8 cellular contexts compared by ENCODE assay signal in the genomic region with DNA sequence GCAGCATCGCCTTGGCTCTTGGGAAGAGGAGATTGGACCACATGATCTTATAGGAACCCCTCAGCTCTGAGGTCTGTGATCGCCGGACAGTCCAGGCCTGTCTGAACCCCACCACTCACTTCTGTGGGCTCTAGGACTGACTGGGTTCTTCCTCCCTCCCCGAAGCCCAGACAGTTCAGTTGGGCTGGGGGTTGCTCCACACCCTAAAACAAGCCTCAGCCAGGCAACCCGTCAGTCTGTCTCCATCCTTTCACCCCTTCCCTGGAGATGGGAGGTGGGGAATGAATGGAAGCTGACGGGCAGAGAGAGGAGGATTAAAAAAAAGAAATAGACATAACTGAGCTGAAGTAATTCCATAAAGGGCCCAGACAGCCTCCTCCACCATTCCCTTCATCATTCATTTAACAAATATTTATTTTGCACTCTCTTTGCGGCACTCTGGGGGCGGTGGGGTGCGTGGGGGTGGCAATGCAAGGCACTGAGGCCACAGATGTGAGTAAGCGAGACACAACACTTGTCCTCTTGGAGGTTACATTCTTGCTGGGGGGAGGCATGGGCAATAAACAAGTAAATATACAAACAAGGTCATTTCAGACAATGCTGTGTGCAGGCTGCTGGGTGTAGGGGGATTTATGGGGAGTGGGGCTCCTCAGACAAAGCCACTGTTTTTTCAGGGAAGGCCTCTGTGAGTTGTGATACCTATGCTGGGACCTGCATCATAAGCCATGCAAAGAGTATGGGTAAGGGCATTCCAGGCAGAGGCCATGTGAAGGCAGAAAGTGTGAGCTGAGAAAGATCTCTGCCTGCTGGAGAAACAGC. TPM values are rescaled to one million over a fixed set of nuclear protein-coding genes. Genes with fewer than 3 reads are reported as not detected.
DNase-seq lines count a peak whose midpoint lies in the region; ATAC-seq and TF ChIP-seq lines count a peak whose summit lies in the region.

No MANE protein-coding gene starts in this region.

- H3K9me3 ChIP-seq in heart right ventricle (no peaks in the 10 kb centered on the region), tibial nerve (no peaks in the 10 kb centered on the region), body of pancreas (no peaks in the 10 kb centered on the region)

- peaks cover 56% of the 10 kb centered on the region for H3K4me1 Mint-ChIP-seq in activated CD8-positive, alpha-beta T cell treated with anti-CD3 and anti-CD28 coated beads, Interleukin-2, amount 10 ng/mL, durations not matched to agents 7 days and 5 days (ENCODE audit: low read depth)

- POLR2A ChIA-PET in activated CD8-positive, alpha-beta T cell treated with anti-CD3 and anti-CD28 coated beads, Interleukin-2, amount 10 ng/mL, durations not matched to agents 7 days and 5 days (lab: Charles Lee): interaction anchor here (1.1 to 3.2 kb wide), 4 partner anchors 10 to 17 kb away, joined by 3 to 14 read pairs (median 6); no protein-coding TSS in a partner anchor

- peak overlapping the region; percentile 72 for H3K4me3 Mint-ChIP-seq in activated CD8-positive, alpha-beta T cell treated with anti-CD3 and anti-CD28 coated beads, Interleukin-2, amount 10 ng/mL, durations not matched to agents 7 days and 5 days

- CTCF ChIA-PET in activated CD8-positive, alpha-beta T cell treated with anti-CD3 and anti-CD28 coated beads, Interleukin-2, amount 10 ng/mL, durations not matched to agents 7 days and 5 days (lab: Charles Lee): interaction anchor here (2.5 to 10.3 kb wide), 2 partner anchors 15 to 16 kb away, joined by 12 to 930 read pairs; partner anchors contain the start of gene WNT10A

- H3K9me3 Mint-ChIP-seq in activated CD8-positive, alpha-beta T cell treated with anti-CD3 and anti-CD28 coated beads, Interleukin-2, amount 10 ng/mL, durations not matched to agents 7 days and 5 days (ENCODE audit: insufficient read depth): no peaks in the 10 kb centered on the region

- H3K27ac Mint-ChIP-seq in activated CD8-positive, alpha-beta T cell treated with anti-CD3 and anti-CD28 coated beads, Interleukin-2, amount 10 ng/mL, durations not matched to agents 7 days and 5 days: peak overlapping the region; percentile 76

- H3K4me1 ChIP-seq in heart right ventricle: peaks cover 8 to 43% (median 29%) of the 10 kb centered on the region in 9 donors
- H3K4me1 ChIP-seq in tibial nerve: peaks cover 0 to 47% (median 33%) of the 10 kb centered on the region in 4 donors
- peaks cover 37% of the 10 kb centered on the region for H3K4me1 ChIP-seq in body of pancreas

- TF ChIP-seq POLR2A in tibial nerve (IDR thresholded peaks at IDR 0.05) (no peak), body of pancreas (IDR thresholded peaks at IDR 0.05) (no peak)

- no peaks in the 10 kb centered on the region for H3K36me3 Mint-ChIP-seq in activated CD8-positive, alpha-beta T cell treated with anti-CD3 and anti-CD28 coated beads, Interleukin-2, amount 10 ng/mL, durations not matched to agents 7 days and 5 days (ENCODE audit: low read depth)

- DNase-seq in heart right ventricle (no peak), left cardiac atrium (no peak), islet precursor cell (peak; percentile 54), tibial nerve (ENCODE audit: low spot score in 2 of 2) (no peak), body of pancreas (no peak), sciatic nerve (ENCODE audit: low spot score) (no peak), HCEC 1CT (no peak)
- DNase-seq in activated CD8-positive, alpha-beta T cell treated with anti-CD3 and anti-CD28 coated beads, Interleukin-2, amount 10 ng/mL, durations not matched to agents 7 days and 5 days: no peak

- no peaks in the 10 kb centered on the region for H3K36me3 ChIP-seq in heart right ventricle
- H3K36me3 ChIP-seq in tibial nerve: no peaks in the 10 kb centered on the region
- no peaks in the 10 kb centered on the region for H3K36me3 ChIP-seq in body of pancreas (replicated peaks in 1 of 2; ENCODE audit: insufficient read depth in 1 of 2, low read depth in 2 of 2)

- TF ChIP-seq EP300 in tibial nerve (IDR thresholded peaks at IDR 0.05): no peak

- 30 to 36% methylated on average over 10 of the region's 10 CpGs for WGBS in heart right ventricle, 2 donors
- WGBS in tibial nerve, 2 donors: 34 to 35% methylated on average over 9 to 10 of the region's 10 CpGs
- 49 to 51% methylated on average over 7 to 10 of the region's 10 CpGs for WGBS in body of pancreas, 2 donors

- H3K4me3 ChIP-seq in heart right ventricle: peak overlapping the region in 9 of 10 donors; percentile 17 to 47 (median 36)
- H3K4me3 ChIP-seq in tibial nerve: peak overlapping the region; percentile 2 to 52 (median 28)
- H3K4me3 ChIP-seq in body of pancreas: no peak overlapping the region

- ATAC-seq in heart right ventricle: no peak
- no peak for ATAC-seq in left cardiac atrium
- ATAC-seq in activated CD8-positive, alpha-beta T cell treated with anti-CD3 and anti-CD28 coated beads, Interleukin-2, amount 10 ng/mL, durations not matched to agents 7 days and 5 days: no peak
- ATAC-seq in body of pancreas: no peak
- no peak for ATAC-seq in sciatic nerve

- H3K27me3 Mint-ChIP-seq in activated CD8-positive, alpha-beta T cell treated with anti-CD3 and anti-CD28 coated beads, Interleukin-2, amount 10 ng/mL, durations not matched to agents 7 days and 5 days (ENCODE audit: low read depth): peaks cover 55% of the 10 kb centered on the region

- intact Hi-C loops in heart right ventricle (cut with DNase I) (no loop called here), left cardiac atrium (cut with DNase I) (no loop called here), body of pancreas (cut with DNase I) (no loop called here), sciatic nerve (cut with DNase I) (no loop called here)

- peak overlapping the region in 1 of 10 donors; percentile 66 for H3K27ac ChIP-seq in heart right ventricle
- peak overlapping the region in 2 of 4 donors; percentile 27 to 63 for H3K27ac ChIP-seq in tibial nerve
- H3K27ac ChIP-seq in body of pancreas: no peak overlapping the region

- TF ChIP-seq CTCF in heart right ventricle (IDR thresholded peaks at IDR 0.05) (no peak), tibial nerve (IDR thresholded peaks at IDR 0.05) (no peak), body of pancreas (IDR thresholded peaks at IDR 0.05) (no peak)

- H3K27me3 ChIP-seq in heart right ventricle (peaks cover 32 to 80% (median 70%) of the 10 kb centered on the region in 7 donors), tibial nerve (peaks cover 0 to 56% of the 10 kb centered on the region in 2 donors), body of pancreas (peaks cover 4 to 22% of the 10 kb centered on the region in 2 donors)

RNA-seq across cellular contexts. Expression of gene WNT10A, which starts 12.9 kb away (rescaled TPM):
- total RNA-seq in heart right ventricle (under 1 TPM in 2 of 10 donors, not detected in 8; 0.28 to 0.56 TPM), left cardiac atrium (under 1 TPM in 1 of 2 donors, not detected in 1; 0.52 TPM), tibial nerve (1 to 10 TPM in 1 of 4 donors, under 1 TPM in 2, not detected in 1; 0.21 to 1.3 (median 0.39) TPM), body of pancreas (under 1 TPM in 1 of 2 donors, not detected in 1; 0.52 TPM), sciatic nerve (0.94 TPM)
- under 1 TPM; 0.01 to 0.07 TPM for polyA plus RNA-seq in heart right ventricle
- total RNA-seq in activated CD8-positive, alpha-beta T cell treated with anti-CD3 and anti-CD28 coated beads, Interleukin-2, amount 10 ng/mL, durations not matched to agents 7 days and 5 days: not detected

RNA-seq across cellular contexts. Expression of gene WNT6, which starts 34.0 kb away (rescaled TPM):
- total RNA-seq in heart right ventricle: 1 to 10 TPM in 3 of 10 donors, under 1 TPM in 7; 0.15 to 2.9 (median 0.67) TPM
- 1 to 10 TPM; 1.1 to 3.0 TPM for polyA plus RNA-seq in heart right ventricle
- 1 to 10 TPM; 1.8 TPM for total RNA-seq in left cardiac atrium
- total RNA-seq in activated CD8-positive, alpha-beta T cell treated with anti-CD3 and anti-CD28 coated beads, Interleukin-2, amount 10 ng/mL, durations not matched to agents 7 days and 5 days: not detected
- total RNA-seq in tibial nerve: 10 to 100 TPM; 26.1 to 81.5 (median 48.2) TPM
- 1 to 10 TPM in 1 of 2 donors, not detected in 1; 1.0 TPM for total RNA-seq in body of pancreas
- 23.3 TPM for total RNA-seq in sciatic nerve

Comparison
In these comparisons a context has a peak if more than half of its experiments do, and no peak if none do; other contexts are left out.
1. H3K4me3 ChIP-seq: peak in heart right ventricle (9 of 10) and tibial nerve (4 of 4); none in body of pancreas (0 of 2).